In genomic region chr5:143649869-143650268, GRCh38 we compare ENCODE assay signal across 25 cellular contexts.
DNase-seq lines count a peak whose midpoint lies in the region; ATAC-seq and TF ChIP-seq lines count a peak whose summit lies in the region.
"Had no signal": no experiment of that assay in that cellular context is flagged by ENCODE, and none has a peak within 500 bp of the region (broad histone marks: within the 10 kb centered on the region; RNA-seq: fewer than 3 reads in every experiment).

No MANE protein-coding gene starts in this region.

- H3K36me3 ChIP-seq in BJ (ENCODE audit: control insufficient read depth, insufficient read depth, low read length) (no peaks in the 10 kb centered on the region), MM.1S (replicated peaks; ENCODE audit: insufficient read depth, low read length) (no peaks in the 10 kb centered on the region)
- no peaks in the 10 kb centered on the region for H3K36me3 ChIP-seq in effector memory CD4-positive, alpha-beta T cell (ENCODE audit: control insufficient read depth, insufficient read depth, low read length)
- H3K36me3 ChIP-seq: HAP-1, sigmoid colon, uterus had no signal

- no peak for TF ChIP-seq CTCF in BJ (IDR thresholded peaks at IDR 0.05; ENCODE audit: insufficient read depth, low read depth, low read length)
- TF ChIP-seq CTCF in MM.1S (IDR thresholded peaks at IDR 0.05; ENCODE audit: low read length) = no peak

- ATAC-seq in sciatic nerve = peak; percentile 74
- ATAC-seq: activated CD8-positive, alpha-beta memory T cell treated with anti-CD3 and anti-CD28 coated beads, Interleukin-2, amount 10 ng/mL, durations not matched to agents 7 days and 5 days; K562 had no signal

- H3K4me2 ChIP-seq in MM.1S (ENCODE audit: low read depth, low read length) = 0 out of 2 replicates have a peak overlapping the region, but pooled peaks have one; percentile 0
- H3K4me2 ChIP-seq: PC-9 had no signal

- H4K20me1 ChIP-seq in MM.1S (ENCODE audit: insufficient read depth, low read length) = no peaks in the 10 kb centered on the region

- H3K4me3 ChIP-seq in BJ (ENCODE audit: low read depth, low read length) (no peak overlapping the region), MM.1S (ENCODE audit: low read length) (no peak overlapping the region)
- H3K4me3 ChIP-seq in effector memory CD4-positive, alpha-beta T cell (ENCODE audit: insufficient read depth, low read depth, low read length, poor library complexity, severe bottlenecking) = no peak overlapping the region
- H3K4me3 ChIP-seq: HAP-1, K562, PC-9, sigmoid colon, uterus had no signal

- H3K27me3 ChIP-seq in BJ (ENCODE audit: control insufficient read depth, insufficient read depth, low read length) (no peaks in the 10 kb centered on the region), MM.1S (replicated peaks; ENCODE audit: insufficient read depth, low read length) (no peaks in the 10 kb centered on the region)
- no peaks in the 10 kb centered on the region for H3K27me3 ChIP-seq in effector memory CD4-positive, alpha-beta T cell (replicated peaks; ENCODE audit: control insufficient read depth, insufficient read depth, low read length, poor library complexity, severe bottlenecking)
- H3K27me3 ChIP-seq: sigmoid colon, uterus had no signal

- H3F3A ChIP-seq in MM.1S (ENCODE audit: insufficient read depth, low read length) = peaks cover 8% of the 10 kb centered on the region; the same call in 1 of the 2 replicates

- no peaks in the 10 kb centered on the region for H3K9me2 ChIP-seq in MM.1S (replicated peaks; ENCODE audit: insufficient read depth, low read length)

- H2AFZ ChIP-seq in MM.1S (ENCODE audit: low read length) = no peak overlapping the region
- H2AFZ ChIP-seq: PC-9 had no signal

- H3K9ac ChIP-seq in MM.1S (ENCODE audit: low read length) = no peak overlapping the region

- H3K9me3 ChIP-seq in MM.1S (replicated peaks; ENCODE audit: insufficient read depth, low read length) = no peaks in the 10 kb centered on the region
- no peaks in the 10 kb centered on the region for H3K9me3 ChIP-seq in effector memory CD4-positive, alpha-beta T cell (ENCODE audit: control insufficient read depth, low read length)
- H3K9me3 ChIP-seq: HAP-1, sigmoid colon, uterus had no signal

- no peak overlapping the region for H3K27ac ChIP-seq in MM.1S (ENCODE audit: low read length)
- H3K27ac ChIP-seq in effector memory CD4-positive, alpha-beta T cell (ENCODE audit: insufficient read depth, low read length, poor library complexity, severe bottlenecking) = no peak overlapping the region
- H3K27ac ChIP-seq: epithelial cell of prostate, PC-9, sigmoid colon, uterus had no signal

- POLR2A ChIA-PET in BJ (lab: Charles Lee) = interaction anchor here (0.6 kb wide), 1 partner anchor 251 kb away, joined by 3 read pairs; no protein-coding TSS in a partner anchor

- peak; percentile 53 for DNase-seq in BJ (ENCODE audit: low read depth)
- peak; percentile 31 for DNase-seq in MM.1S
- peak; percentile 90 for DNase-seq in fibroblast of gingiva (ENCODE audit: low read depth)
- DNase-seq in sciatic nerve (ENCODE audit: low spot score) = no peak
- no peak for DNase-seq in HT-29 (ENCODE audit: low spot score)
- DNase-seq in effector memory CD4-positive, alpha-beta T cell = no peak
- DNase-seq in NCI-H1930 (lab: John Stamatoyannopoulos, UW) = no peak
- DNase-seq: activated B cell treated with CpG ODN at 0.5 μM for 24 hours; activated CD8-positive, alpha-beta memory T cell treated with anti-CD3 and anti-CD28 coated beads, Interleukin-2, amount 10 ng/mL, durations not matched to agents 7 days and 5 days; activated T-cell treated with anti-CD3 and anti-CD28 coated beads, Interleukin-2, amount 50 U/mL, for 48 hours; AML-193; CD4-positive, alpha-beta memory T cell; DMS 273 treated with DMSO at 0.1 percent for 48 hours; foreskin melanocyte; NCI-H1436 treated with DMSO at 0.1 percent for 48 hours; NCI-H2107; NCI-H774; PC-9; SHP77; sigmoid colon; stimulated activated naive CD4-positive, alpha-beta T cell treated with Interleukin-2 at 50 U/mL for 16 hours; uterus had no signal

- CTCF ChIA-PET in BJ (lab: Yijun Ruan, JAX) = interaction anchor here (0.7 to 1.3 kb wide), 2 partner anchors 14 to 175 kb away, joined by 3 to 5 read pairs; no protein-coding TSS in a partner anchor

- intact Hi-C loops in sciatic nerve (cut with DNase I) = no loop called here

- peaks cover 27% of the 10 kb centered on the region for H3K4me1 ChIP-seq in MM.1S (ENCODE audit: low read length)
- H3K4me1 ChIP-seq in effector memory CD4-positive, alpha-beta T cell (ENCODE audit: control insufficient read depth, insufficient read depth, low read length, poor library complexity, severe bottlenecking) = no peaks in the 10 kb centered on the region
- H3K4me1 ChIP-seq: HAP-1, sigmoid colon, uterus had no signal

- H3K79me2 ChIP-seq in MM.1S (ENCODE audit: low read length) = no peaks in the 10 kb centered on the region

Comparison
In these comparisons a context has a peak if more than half of its experiments do, and no peak if none do; other contexts are left out.
1. DNase-seq: peak in BJ (single experiment), MM.1S (single experiment) and fibroblast of gingiva (single experiment); none in sciatic nerve (single experiment), HT-29 (single experiment), effector memory CD4-positive, alpha-beta T cell (0 of 3) and NCI-H1930 (0 of 2).